2 cellular contexts compared by ENCODE assay signal in the genomic region with DNA sequence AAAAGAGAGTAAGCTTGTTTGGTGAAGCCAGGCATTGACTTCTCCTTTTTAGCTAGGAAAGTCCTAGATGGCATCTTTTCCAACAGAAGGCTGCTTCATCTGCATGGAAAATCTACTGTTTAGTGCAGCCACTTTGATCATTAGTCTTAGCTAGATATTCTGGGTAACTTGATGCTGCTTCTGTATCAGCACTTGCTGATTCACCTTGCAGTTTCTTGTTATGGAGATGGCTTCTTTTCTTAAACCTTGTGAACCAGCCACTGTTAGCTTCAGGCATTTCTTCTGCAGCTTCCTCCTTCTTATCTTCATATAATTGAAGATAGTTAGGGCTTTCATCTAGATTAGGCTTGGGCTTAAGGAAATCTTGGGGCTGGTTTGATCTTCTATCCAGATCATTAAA.
TF ChIP-seq lines count a peak whose summit lies in the region.

No MANE protein-coding gene starts in this region.

TF ChIP-seq in GM23338, 12 proteins besides CTCF, POLR2A, EP300 and RAD21 (continued from another document):
- TF ChIP-seq, protein P1, sequence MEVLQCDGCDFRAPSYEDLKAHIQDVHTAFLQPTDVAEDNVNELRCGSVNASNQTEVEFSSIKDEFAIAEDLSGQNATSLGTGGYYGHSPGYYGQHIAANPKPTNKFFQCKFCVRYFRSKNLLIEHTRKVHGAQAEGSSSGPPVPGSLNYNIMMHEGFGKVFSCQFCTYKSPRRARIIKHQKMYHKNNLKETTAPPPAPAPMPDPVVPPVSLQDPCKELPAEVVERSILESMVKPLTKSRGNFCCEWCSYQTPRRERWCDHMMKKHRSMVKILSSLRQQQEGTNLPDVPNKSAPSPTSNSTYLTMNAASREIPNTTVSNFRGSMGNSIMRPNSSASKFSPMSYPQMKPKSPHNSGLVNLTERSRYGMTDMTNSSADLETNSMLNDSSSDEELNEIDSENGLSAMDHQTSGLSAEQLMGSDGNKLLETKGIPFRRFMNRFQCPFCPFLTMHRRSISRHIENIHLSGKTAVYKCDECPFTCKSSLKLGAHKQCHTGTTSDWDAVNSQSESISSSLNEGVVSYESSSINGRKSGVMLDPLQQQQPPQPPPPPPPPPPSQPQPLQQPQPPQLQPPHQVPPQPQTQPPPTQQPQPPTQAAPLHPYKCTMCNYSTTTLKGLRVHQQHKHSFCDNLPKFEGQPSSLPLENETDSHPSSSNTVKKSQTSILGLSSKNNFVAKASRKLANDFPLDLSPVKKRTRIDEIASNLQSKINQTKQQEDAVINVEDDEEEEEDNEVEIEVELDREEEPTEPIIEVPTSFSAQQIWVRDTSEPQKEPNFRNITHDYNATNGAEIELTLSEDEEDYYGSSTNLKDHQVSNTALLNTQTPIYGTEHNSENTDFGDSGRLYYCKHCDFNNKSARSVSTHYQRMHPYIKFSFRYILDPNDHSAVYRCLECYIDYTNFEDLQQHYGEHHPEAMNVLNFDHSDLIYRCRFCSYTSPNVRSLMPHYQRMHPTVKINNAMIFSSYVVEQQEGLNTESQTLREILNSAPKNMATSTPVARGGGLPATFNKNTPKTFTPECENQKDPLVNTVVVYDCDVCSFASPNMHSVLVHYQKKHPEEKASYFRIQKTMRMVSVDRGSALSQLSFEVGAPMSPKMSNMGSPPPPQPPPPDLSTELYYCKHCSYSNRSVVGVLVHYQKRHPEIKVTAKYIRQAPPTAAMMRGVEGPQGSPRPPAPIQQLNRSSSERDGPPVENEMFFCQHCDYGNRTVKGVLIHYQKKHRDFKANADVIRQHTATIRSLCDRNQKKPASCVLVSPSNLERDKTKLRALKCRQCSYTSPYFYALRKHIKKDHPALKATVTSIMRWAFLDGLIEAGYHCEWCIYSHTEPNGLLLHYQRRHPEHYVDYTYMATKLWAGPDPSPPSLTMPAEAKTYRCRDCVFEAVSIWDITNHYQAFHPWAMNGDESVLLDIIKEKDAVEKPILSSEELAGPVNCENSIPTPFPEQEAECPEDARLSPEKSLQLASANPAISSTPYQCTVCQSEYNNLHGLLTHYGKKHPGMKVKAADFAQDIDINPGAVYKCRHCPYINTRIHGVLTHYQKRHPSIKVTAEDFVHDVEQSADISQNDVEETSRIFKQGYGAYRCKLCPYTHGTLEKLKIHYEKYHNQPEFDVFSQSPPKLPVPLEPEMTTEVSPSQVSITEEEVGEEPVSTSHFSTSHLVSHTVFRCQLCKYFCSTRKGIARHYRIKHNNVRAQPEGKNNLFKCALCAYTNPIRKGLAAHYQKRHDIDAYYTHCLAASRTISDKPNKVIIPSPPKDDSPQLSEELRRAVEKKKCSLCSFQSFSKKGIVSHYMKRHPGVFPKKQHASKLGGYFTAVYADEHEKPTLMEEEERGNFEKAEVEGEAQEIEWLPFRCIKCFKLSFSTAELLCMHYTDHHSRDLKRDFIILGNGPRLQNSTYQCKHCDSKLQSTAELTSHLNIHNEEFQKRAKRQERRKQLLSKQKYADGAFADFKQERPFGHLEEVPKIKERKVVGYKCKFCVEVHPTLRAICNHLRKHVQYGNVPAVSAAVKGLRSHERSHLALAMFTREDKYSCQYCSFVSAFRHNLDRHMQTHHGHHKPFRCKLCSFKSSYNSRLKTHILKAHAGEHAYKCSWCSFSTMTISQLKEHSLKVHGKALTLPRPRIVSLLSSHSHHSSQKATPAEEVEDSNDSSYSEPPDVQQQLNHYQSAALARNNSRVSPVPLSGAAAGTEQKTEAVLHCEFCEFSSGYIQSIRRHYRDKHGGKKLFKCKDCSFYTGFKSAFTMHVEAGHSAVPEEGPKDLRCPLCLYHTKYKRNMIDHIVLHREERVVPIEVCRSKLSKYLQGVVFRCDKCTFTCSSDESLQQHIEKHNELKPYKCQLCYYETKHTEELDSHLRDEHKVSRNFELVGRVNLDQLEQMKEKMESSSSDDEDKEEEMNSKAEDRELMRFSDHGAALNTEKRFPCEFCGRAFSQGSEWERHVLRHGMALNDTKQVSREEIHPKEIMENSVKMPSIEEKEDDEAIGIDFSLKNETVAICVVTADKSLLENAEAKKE (CRISPR knock-in tag; IDR thresholded peaks at IDR 0.05): peak; percentile 84
TF ChIP-seq in GM23338: peak in this region for 1.

TF ChIP-seq in WTC11, 78 proteins besides CTCF, POLR2A, EP300 and RAD21 (continued from another document):
- TF ChIP-seq, protein P2, sequence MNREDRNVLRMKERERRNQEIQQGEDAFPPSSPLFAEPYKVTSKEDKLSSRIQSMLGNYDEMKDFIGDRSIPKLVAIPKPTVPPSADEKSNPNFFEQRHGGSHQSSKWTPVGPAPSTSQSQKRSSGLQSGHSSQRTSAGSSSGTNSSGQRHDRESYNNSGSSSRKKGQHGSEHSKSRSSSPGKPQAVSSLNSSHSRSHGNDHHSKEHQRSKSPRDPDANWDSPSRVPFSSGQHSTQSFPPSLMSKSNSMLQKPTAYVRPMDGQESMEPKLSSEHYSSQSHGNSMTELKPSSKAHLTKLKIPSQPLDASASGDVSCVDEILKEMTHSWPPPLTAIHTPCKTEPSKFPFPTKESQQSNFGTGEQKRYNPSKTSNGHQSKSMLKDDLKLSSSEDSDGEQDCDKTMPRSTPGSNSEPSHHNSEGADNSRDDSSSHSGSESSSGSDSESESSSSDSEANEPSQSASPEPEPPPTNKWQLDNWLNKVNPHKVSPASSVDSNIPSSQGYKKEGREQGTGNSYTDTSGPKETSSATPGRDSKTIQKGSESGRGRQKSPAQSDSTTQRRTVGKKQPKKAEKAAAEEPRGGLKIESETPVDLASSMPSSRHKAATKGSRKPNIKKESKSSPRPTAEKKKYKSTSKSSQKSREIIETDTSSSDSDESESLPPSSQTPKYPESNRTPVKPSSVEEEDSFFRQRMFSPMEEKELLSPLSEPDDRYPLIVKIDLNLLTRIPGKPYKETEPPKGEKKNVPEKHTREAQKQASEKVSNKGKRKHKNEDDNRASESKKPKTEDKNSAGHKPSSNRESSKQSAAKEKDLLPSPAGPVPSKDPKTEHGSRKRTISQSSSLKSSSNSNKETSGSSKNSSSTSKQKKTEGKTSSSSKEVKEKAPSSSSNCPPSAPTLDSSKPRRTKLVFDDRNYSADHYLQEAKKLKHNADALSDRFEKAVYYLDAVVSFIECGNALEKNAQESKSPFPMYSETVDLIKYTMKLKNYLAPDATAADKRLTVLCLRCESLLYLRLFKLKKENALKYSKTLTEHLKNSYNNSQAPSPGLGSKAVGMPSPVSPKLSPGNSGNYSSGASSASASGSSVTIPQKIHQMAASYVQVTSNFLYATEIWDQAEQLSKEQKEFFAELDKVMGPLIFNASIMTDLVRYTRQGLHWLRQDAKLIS (CRISPR knock-in tag; IDR thresholded peaks at IDR 0.05; ENCODE audit: borderline replicate concordance): no peak
- TF ChIP-seq NR3C1 (CRISPR knock-in tag; conservative IDR thresholded peaks at IDR 0.05; ENCODE audit: low read depth) (no peak), TEAD1 (CRISPR knock-in tag; IDR thresholded peaks at IDR 0.05) (no peak), OVOL2 (CRISPR knock-in tag; IDR thresholded peaks at IDR 0.05; ENCODE audit: borderline replicate concordance) (no peak), ESRRA (CRISPR knock-in tag; IDR thresholded peaks at IDR 0.05; ENCODE audit: borderline replicate concordance) (no peak)
